1 cellular context compared by ENCODE assay signal in the genomic region with DNA sequence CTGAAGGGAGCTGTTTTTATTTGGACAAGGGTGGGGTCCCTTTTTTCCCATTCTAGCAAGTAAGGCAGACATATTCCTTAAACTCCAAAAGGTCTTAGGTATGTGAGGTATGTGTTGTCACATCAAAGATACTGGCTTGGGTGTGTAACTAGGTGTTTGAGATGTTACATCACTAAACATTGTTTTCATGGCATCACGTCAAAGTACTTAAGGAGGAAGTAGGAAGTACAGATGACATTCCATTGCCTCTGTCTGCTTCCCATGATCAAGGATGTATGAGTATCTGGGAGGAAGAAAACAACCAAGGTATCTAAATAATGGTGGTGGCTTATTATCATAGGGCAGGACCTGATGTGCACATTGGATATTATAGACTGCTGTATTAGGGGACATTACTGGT.
TF ChIP-seq lines count a peak whose summit lies in the region.

No MANE protein-coding gene starts in this region.

TF ChIP-seq in K562, 482 proteins besides CTCF, POLR2A, EP300 and RAD21:
- no peak for TF ChIP-seq PCBP1 (IDR thresholded peaks at IDR 0.05; ENCODE audit: low read depth, low read length, poor library complexity, severe bottlenecking)
- no peak for TF ChIP-seq ZNF584 (CRISPR knock-in tag; IDR thresholded peaks at IDR 0.05; ENCODE audit: low read depth)
- TF ChIP-seq ZZZ3 (IDR thresholded peaks at IDR 0.05) = peak; percentile 62; the same call in 1 of the 2 replicates
- TF ChIP-seq, protein P1, sequence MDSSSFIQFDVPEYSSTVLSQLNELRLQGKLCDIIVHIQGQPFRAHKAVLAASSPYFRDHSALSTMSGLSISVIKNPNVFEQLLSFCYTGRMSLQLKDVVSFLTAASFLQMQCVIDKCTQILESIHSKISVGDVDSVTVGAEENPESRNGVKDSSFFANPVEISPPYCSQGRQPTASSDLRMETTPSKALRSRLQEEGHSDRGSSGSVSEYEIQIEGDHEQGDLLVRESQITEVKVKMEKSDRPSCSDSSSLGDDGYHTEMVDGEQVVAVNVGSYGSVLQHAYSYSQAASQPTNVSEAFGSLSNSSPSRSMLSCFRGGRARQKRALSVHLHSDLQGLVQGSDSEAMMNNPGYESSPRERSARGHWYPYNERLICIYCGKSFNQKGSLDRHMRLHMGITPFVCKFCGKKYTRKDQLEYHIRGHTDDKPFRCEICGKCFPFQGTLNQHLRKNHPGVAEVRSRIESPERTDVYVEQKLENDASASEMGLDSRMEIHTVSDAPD (CRISPR knock-in tag; IDR thresholded peaks at IDR 0.05) = no peak
- no peak for TF ChIP-seq KDM5B (IDR thresholded peaks at IDR 0.05; ENCODE audit: insufficient replicate concordance, low read depth, low read length)
- TF ChIP-seq PYGO2 (tag; IDR thresholded peaks at IDR 0.05) = no peak
- TF ChIP-seq, protein P2, sequence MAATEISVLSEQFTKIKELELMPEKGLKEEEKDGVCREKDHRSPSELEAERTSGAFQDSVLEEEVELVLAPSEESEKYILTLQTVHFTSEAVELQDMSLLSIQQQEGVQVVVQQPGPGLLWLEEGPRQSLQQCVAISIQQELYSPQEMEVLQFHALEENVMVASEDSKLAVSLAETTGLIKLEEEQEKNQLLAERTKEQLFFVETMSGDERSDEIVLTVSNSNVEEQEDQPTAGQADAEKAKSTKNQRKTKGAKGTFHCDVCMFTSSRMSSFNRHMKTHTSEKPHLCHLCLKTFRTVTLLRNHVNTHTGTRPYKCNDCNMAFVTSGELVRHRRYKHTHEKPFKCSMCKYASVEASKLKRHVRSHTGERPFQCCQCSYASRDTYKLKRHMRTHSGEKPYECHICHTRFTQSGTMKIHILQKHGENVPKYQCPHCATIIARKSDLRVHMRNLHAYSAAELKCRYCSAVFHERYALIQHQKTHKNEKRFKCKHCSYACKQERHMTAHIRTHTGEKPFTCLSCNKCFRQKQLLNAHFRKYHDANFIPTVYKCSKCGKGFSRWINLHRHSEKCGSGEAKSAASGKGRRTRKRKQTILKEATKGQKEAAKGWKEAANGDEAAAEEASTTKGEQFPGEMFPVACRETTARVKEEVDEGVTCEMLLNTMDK (IDR thresholded peaks at IDR 0.05; ENCODE audit: borderline replicate concordance, insufficient read depth, low read depth, low read length, poor library complexity, severe bottlenecking) = no peak
